In genomic region chr17:67615736-67616135, GRCh38 we compare ENCODE assay signal across 12 cellular contexts.
DNase-seq lines count a peak whose midpoint lies in the region; ATAC-seq and TF ChIP-seq lines count a peak whose summit lies in the region.
"Had no signal": no experiment of that assay in that cellular context is flagged by ENCODE, and none has a peak within 500 bp of the region (broad histone marks: within the 10 kb centered on the region; RNA-seq: fewer than 3 reads in every experiment).

No MANE protein-coding gene starts in this region.

- no peaks in the 10 kb centered on the region for H3K9me2 ChIP-seq in PC-3 (replicated peaks; ENCODE audit: low read length)

- H2AFZ ChIP-seq in PC-3 (ENCODE audit: low read length), result no peak overlapping the region
- H2AFZ ChIP-seq: GM23338 had no signal

- peak; percentile 23 for DNase-seq in Ammon's horn (ENCODE audit: low spot score)
- DNase-seq in RWPE1 (ENCODE audit: low spot score), result no peak
- DNase-seq in neural crest cell (ENCODE audit: low read depth, low spot score), result no peak
- no peak for DNase-seq in osteocyte (ENCODE audit: extremely low spot score, unreplicated experiment)
- DNase-seq in PC-3, result no peak
- DNase-seq: MV-4-11, NCI-H1436 treated with DMSO at 0.1 percent for 48 hours had no signal

- H4K20me1 ChIP-seq in PC-3 (ENCODE audit: low read length), result no peaks in the 10 kb centered on the region

- intact Hi-C loops in PC-3 (cut with micrococcal nuclease), result no loop called here

- POLR2A ChIA-PET in RWPE1 (lab: Yijun Ruan, JAX; ENCODE audit: low non-redundant PET) (interaction anchor here (0.7 kb wide), 1 partner anchor 87 kb away, joined by 3 read pairs; no protein-coding TSS in a partner anchor), PC-3 (lab: Charles Lee; ENCODE audit: unreplicated experiment) (interaction anchor here (0.6 to 0.7 kb wide), 2 partner anchors 148 to 250 kb away, joined by 3 to 5 read pairs; no protein-coding TSS in a partner anchor)

- peak overlapping the region; percentile 88 for H3K27ac Mint-ChIP-seq in neural crest cell (ENCODE audit: unreplicated experiment)
- no peak overlapping the region for H3K27ac Mint-ChIP-seq in osteocyte (ENCODE audit: unreplicated experiment)
- H3K27ac Mint-ChIP-seq: GM23338 had no signal

- no peak for TF ChIP-seq CTCF in RWPE1 (conservative IDR thresholded peaks at IDR 0.05; ENCODE audit: low read depth)
- TF ChIP-seq CTCF in neural crest cell (conservative IDR thresholded peaks at IDR 0.05), result no peak
- no peak for TF ChIP-seq CTCF in osteocyte (IDR thresholded peaks at IDR 0.05)
- TF ChIP-seq CTCF in PC-3 (conservative IDR thresholded peaks at IDR 0.05; ENCODE audit: low read depth, low read length), result no peak

- H3F3A ChIP-seq in PC-3 (ENCODE audit: low read length, unreplicated experiment), result no peaks in the 10 kb centered on the region

- H3K4me1 ChIP-seq in PC-3 (ENCODE audit: insufficient read depth, low read length), result no peaks in the 10 kb centered on the region
- H3K4me1 ChIP-seq: A549 had no signal

- no peak overlapping the region for H3K4me3 ChIP-seq in PC-3 (ENCODE audit: low read length)
- H3K4me3 ChIP-seq: A549, GM23338 had no signal

- ATAC-seq in GM18907 (IDR thresholded peaks at IDR 0.05; ENCODE audit: unreplicated experiment) (no peak), PC-3 (no peak)
- ATAC-seq: Right ventricle myocardium inferior had no signal

- H3K27ac ChIP-seq in RWPE1, result peak overlapping the region; percentile 57
- H3K27ac ChIP-seq in cingulate gyrus (ENCODE audit: low read depth, low read length), result peak overlapping the region; percentile 30
- no peak overlapping the region for H3K27ac ChIP-seq in PC-3 (ENCODE audit: low read length)
- H3K27ac ChIP-seq: A549 had no signal

- no peaks in the 10 kb centered on the region for H3K9me3 Mint-ChIP-seq in neural crest cell
- no peaks in the 10 kb centered on the region for H3K9me3 Mint-ChIP-seq in osteocyte (ENCODE audit: unreplicated experiment)
- H3K9me3 Mint-ChIP-seq: GM23338 had no signal

- H3K4me3 Mint-ChIP-seq in neural crest cell (no peak overlapping the region), osteocyte (ENCODE audit: unreplicated experiment) (no peak overlapping the region)
- H3K4me3 Mint-ChIP-seq: GM23338 had no signal

- H3K79me2 ChIP-seq in PC-3 (ENCODE audit: low read length), result no peaks in the 10 kb centered on the region

- H3K27me3 Mint-ChIP-seq in neural crest cell (ENCODE audit: low read depth), result no peaks in the 10 kb centered on the region
- no peaks in the 10 kb centered on the region for H3K27me3 Mint-ChIP-seq in osteocyte (ENCODE audit: unreplicated experiment)

- no peaks in the 10 kb centered on the region for H3K27me3 ChIP-seq in PC-3 (ENCODE audit: low read length)

- H3K4me1 Mint-ChIP-seq in neural crest cell, result peaks cover 28% of the 10 kb centered on the region
- H3K4me1 Mint-ChIP-seq in osteocyte (ENCODE audit: unreplicated experiment), result no peaks in the 10 kb centered on the region

- H3K36me3 ChIP-seq in PC-3 (ENCODE audit: low read depth, low read length), result no peaks in the 10 kb centered on the region

- H3K9me3 ChIP-seq in PC-3 (ENCODE audit: low read length), result no peaks in the 10 kb centered on the region
- H3K9me3 ChIP-seq: A549 had no signal

- H3K9ac ChIP-seq in PC-3 (ENCODE audit: low read length), result no peak overlapping the region

- H3K4me2 ChIP-seq in PC-3 (ENCODE audit: low read length), result no peak overlapping the region
- H3K4me2 ChIP-seq: A549, GM23338 had no signal

- CTCF ChIA-PET in RWPE1 (lab: Yijun Ruan, JAX) (interaction anchor here (0.6 kb wide), 1 partner anchor 23 kb away, joined by 3 read pairs; no protein-coding TSS in a partner anchor), PC-3 (lab: Charles Lee) (no interaction called here)

- no TSS peak for BruUV-seq in PC-3 (replicated peaks; lab: Mats Ljungman, UMichigan)

- no peaks in the 10 kb centered on the region for H3K36me3 Mint-ChIP-seq in neural crest cell (ENCODE audit: low read depth)
- H3K36me3 Mint-ChIP-seq in osteocyte (ENCODE audit: unreplicated experiment), result no peaks in the 10 kb centered on the region
